Comparison of ENCODE assay signal across 1 cellular context in genomic region chr17:80311216-80311827, GRCh38.
TF ChIP-seq lines count a peak whose summit lies in the region.

No MANE protein-coding gene starts in this region.

TF ChIP-seq in H1, 55 proteins besides CTCF, POLR2A, EP300 and RAD21 (continued from another document):
- TF ChIP-seq CHD7 (IDR thresholded peaks at IDR 0.05; ENCODE audit: insufficient replicate concordance, low read length) (no peak), SRF (IDR thresholded peaks at IDR 0.05; ENCODE audit: low read depth, low read length) (no peak), TAF7 (optimal IDR thresholded peaks at IDR 0.05; ENCODE audit: borderline replicate concordance, low read depth, low read length) (no peak), SUZ12 (IDR thresholded peaks at IDR 0.05; ENCODE audit: low read length) (no peak), GTF2F1 (IDR thresholded peaks at IDR 0.05; ENCODE audit: borderline replicate concordance, low read depth, low read length) (no peak), BACH1 (IDR thresholded peaks at IDR 0.05; ENCODE audit: low read length) (no peak), JUN (IDR thresholded peaks at IDR 0.05; ENCODE audit: low read depth, low read length) (no peak)
